17 cellular contexts compared by ENCODE assay signal in the genomic region with DNA sequence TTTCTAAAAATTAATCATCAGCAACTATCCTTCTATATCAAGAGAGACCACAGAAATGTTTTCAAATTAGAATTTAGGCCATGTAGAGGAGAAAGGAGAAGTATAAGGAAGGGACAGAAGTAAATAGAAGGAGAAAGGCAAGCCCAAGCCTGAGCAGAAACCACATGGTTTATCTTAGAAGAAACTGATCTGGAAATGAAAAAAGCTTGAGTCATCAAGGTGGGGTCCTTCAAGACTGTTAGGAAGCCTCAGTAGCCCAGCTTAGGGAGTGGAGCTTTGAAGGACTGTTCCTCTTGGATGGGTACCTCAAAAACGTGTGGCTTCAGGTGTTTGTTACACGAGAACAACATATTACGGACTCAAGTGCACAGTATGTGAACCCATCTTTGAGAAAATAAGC. TPM values are rescaled to one million over a fixed set of nuclear protein-coding genes. Genes with fewer than 3 reads are reported as not detected.
DNase-seq lines count a peak whose midpoint lies in the region; ATAC-seq and TF ChIP-seq lines count a peak whose summit lies in the region.
"Had no signal": no experiment of that assay in that cellular context is flagged by ENCODE, and none has a peak within 500 bp of the region (broad histone marks: within the 10 kb centered on the region; RNA-seq: fewer than 3 reads in every experiment).

No MANE protein-coding gene starts in this region.

- no peak overlapping the region for H3K27ac Mint-ChIP-seq in natural killer cell

- no peaks in the 10 kb centered on the region for H3K9me2 ChIP-seq in Karpas-422 (replicated peaks; ENCODE audit: insufficient read depth, low read length)

- WGBS in upper lobe of left lung, 2 donors, result 59 to 77% methylated on average over 3 of the region's 3 CpGs

- H3K9me3 ChIP-seq in Karpas-422 (ENCODE audit: low read length) (no peaks in the 10 kb centered on the region), RWPE2 (ENCODE audit: severe bottlenecking) (no peaks in the 10 kb centered on the region), upper lobe of left lung (no peaks in the 10 kb centered on the region), ascending aorta (no peaks in the 10 kb centered on the region)
- H3K9me3 ChIP-seq: A549, SJSA1 had no signal

- 0 out of 2 replicates have a peak overlapping the region, but pooled peaks have one; percentile 55 for H2AFZ ChIP-seq in Karpas-422 (ENCODE audit: low read length)

- no peaks in the 10 kb centered on the region for H3K79me2 ChIP-seq in Karpas-422 (ENCODE audit: low read length)

- H3K4me2 ChIP-seq in Karpas-422 (ENCODE audit: low read depth, low read length, poor library complexity, severe bottlenecking), result peak overlapping the region; percentile 49
- H3K4me2 ChIP-seq: A549 had no signal

- H3K27me3 Mint-ChIP-seq in natural killer cell (ENCODE audit: low read depth in 2 of 2), result peaks cover 3 to 67% of the 10 kb centered on the region in 2 donors

- no peak overlapping the region for H3K4me3 Mint-ChIP-seq in natural killer cell

- H3K4me3 ChIP-seq in Karpas-422 (ENCODE audit: low read length) (peak overlapping the region; percentile 12; the same call in 1 of the 2 replicates), RWPE2 (ENCODE audit: severe bottlenecking) (no peak overlapping the region), epithelial cell of esophagus (ENCODE audit: low read length) (no peak overlapping the region), upper lobe of left lung (no peak overlapping the region), ascending aorta (no peak overlapping the region)
- H3K4me3 ChIP-seq: A549, SJSA1 had no signal

- H3K4me1 Mint-ChIP-seq in natural killer cell, result no peaks in the 10 kb centered on the region

- DNase-seq in GF-D8 (lab: John Stamatoyannopoulos, UW), result peak; percentile 1
- DNase-seq in Karpas-422, result no peak
- no peak for DNase-seq in RWPE2 (ENCODE audit: low spot score)
- DNase-seq in epithelial cell of esophagus (ENCODE audit: low read depth), result peak; percentile 70
- no peak for DNase-seq in natural killer cell
- DNase-seq in upper lobe of left lung, result no peak
- no peak for DNase-seq in ascending aorta (ENCODE audit: low spot score in 2 of 2)
- DNase-seq: C1 segment of cervical spinal cord, GOT3, NCI-H187, NCI-H226, NCI-H524 treated with DMSO at 0.1 percent for 48 hours, RPMI8226 had no signal

- TF ChIP-seq POLR2A in upper lobe of left lung (IDR thresholded peaks at IDR 0.05), result no peak

- H3K9ac ChIP-seq in Karpas-422 (ENCODE audit: low read length), result peak overlapping the region; percentile 30; the same call in 1 of the 2 replicates

- H3K36me3 ChIP-seq in Karpas-422 (ENCODE audit: insufficient read depth, low read length), result 0 out of 2 replicates have a peak, but pooled peaks cover 8% of the 10 kb centered on the region
- H3K36me3 ChIP-seq in RWPE2 (ENCODE audit: low read depth), result no peaks in the 10 kb centered on the region
- no peaks in the 10 kb centered on the region for H3K36me3 ChIP-seq in upper lobe of left lung
- H3K36me3 ChIP-seq in ascending aorta, result no peaks in the 10 kb centered on the region
- H3K36me3 ChIP-seq: SJSA1 had no signal

- intact Hi-C loops in natural killer cell (cut with micrococcal nuclease), result no loop called here
- intact Hi-C loops in ascending aorta (cut with DNase I), result no loop called here

- no peaks in the 10 kb centered on the region for H3K9me3 Mint-ChIP-seq in natural killer cell

- ATAC-seq in RWPE2 (ENCODE audit: low read depth) (peak; percentile 69), natural killer cell (no peak), upper lobe of left lung (ENCODE audit: low FRiP score in 2 of 2) (no peak), HG03045 (IDR thresholded peaks at IDR 0.05; ENCODE audit: unreplicated experiment) (no peak)
- ATAC-seq: A549, HepG2 had no signal

- H3K27ac ChIP-seq in Karpas-422 (ENCODE audit: low read length), result peak overlapping the region; percentile 32; the same call in 1 of the 2 replicates
- peak overlapping the region; percentile 17 for H3K27ac ChIP-seq in RWPE2 (ENCODE audit: poor library complexity, severe bottlenecking)
- no peak overlapping the region for H3K27ac ChIP-seq in upper lobe of left lung
- H3K27ac ChIP-seq in ascending aorta, result no peak overlapping the region
- H3K27ac ChIP-seq: A549, SJSA1 had no signal

- peaks cover 63% of the 10 kb centered on the region for H3K4me1 ChIP-seq in Karpas-422 (ENCODE audit: low read length)
- H3K4me1 ChIP-seq in RWPE2 (ENCODE audit: insufficient read depth, poor library complexity, severe bottlenecking), result peaks cover 8% of the 10 kb centered on the region
- H3K4me1 ChIP-seq in upper lobe of left lung, result no peaks in the 10 kb centered on the region
- H3K4me1 ChIP-seq in ascending aorta, result no peaks in the 10 kb centered on the region
- H3K4me1 ChIP-seq: A549, SJSA1 had no signal

- no peaks in the 10 kb centered on the region for H4K20me1 ChIP-seq in Karpas-422 (ENCODE audit: insufficient read depth, low read depth, low read length)

- TF ChIP-seq EP300 in upper lobe of left lung (IDR thresholded peaks at IDR 0.05), result no peak

- TF ChIP-seq CTCF in RWPE2 (IDR thresholded peaks at IDR 0.05; ENCODE audit: poor library complexity, severe bottlenecking), result no peak
- TF ChIP-seq CTCF in epithelial cell of esophagus (IDR thresholded peaks at IDR 0.05; ENCODE audit: insufficient read depth, low read depth, low read length, missing control alignments), result no peak
- no peak for TF ChIP-seq CTCF in natural killer cell (IDR thresholded peaks at IDR 0.05)
- no peak for TF ChIP-seq CTCF in upper lobe of left lung (IDR thresholded peaks at IDR 0.05)
- TF ChIP-seq CTCF in ascending aorta (IDR thresholded peaks at IDR 0.05), result no peak

- H3K36me3 Mint-ChIP-seq in natural killer cell, result no peaks in the 10 kb centered on the region

- H3K27me3 ChIP-seq in Karpas-422 (ENCODE audit: low read length) (no peaks in the 10 kb centered on the region), RWPE2 (ENCODE audit: insufficient read depth, poor library complexity, severe bottlenecking) (no peaks in the 10 kb centered on the region), upper lobe of left lung (no peaks in the 10 kb centered on the region), ascending aorta (no peaks in the 10 kb centered on the region)
- H3K27me3 ChIP-seq: SJSA1 had no signal

RNA-seq across cellular contexts. Expression of gene BMX, which starts 4.5 kb away (rescaled TPM):
- 8.2 and 11.1 TPM in 2 replicates for total RNA-seq in Karpas-422 (2014; rRNA removed; shearing (Covaris generic); ENCODE audit: low replicate concordance)
- total RNA-seq in natural killer cell, result under 1 TPM in 1 of 3 donors, not detected in 2; 0.30 TPM
- 1 to 10 TPM in 4 of 6 donors, not detected in 2; 1.3 to 4.2 (median 3.6) TPM for total RNA-seq in upper lobe of left lung
- total RNA-seq in ascending aorta, result 1.3 TPM
- total RNA-seq: HepG2, SJSA1 had no signal

RNA-seq across cellular contexts. Expression of gene PIR, which starts 12.0 kb away (rescaled TPM):
- 0.72 TPM in 1 of 2 replicates, not detected in the other for total RNA-seq in Karpas-422 (2014; rRNA removed; shearing (Covaris generic); ENCODE audit: low replicate concordance)
- under 1 TPM in 1 of 3 donors, not detected in 2; 0.57 TPM for total RNA-seq in natural killer cell
- total RNA-seq in upper lobe of left lung, result 10 to 100 TPM; 11.7 to 20.6 (median 18.5) TPM
- total RNA-seq in ascending aorta, result 14.6 TPM

Comparison
In these comparisons a context has a peak if more than half of its experiments do, and no peak if none do; other contexts are left out.
1. DNase-seq: peak in GF-D8 (single experiment) and epithelial cell of esophagus (single experiment); none in Karpas-422 (single experiment), RWPE2 (single experiment), natural killer cell (single experiment), upper lobe of left lung (0 of 2) and ascending aorta (0 of 2).
2. H3K27ac ChIP-seq: peak in Karpas-422 (single experiment) and RWPE2 (single experiment); none in upper lobe of left lung (0 of 4) and ascending aorta (0 of 2).